Comparison of ENCODE assay signal across 11 cellular contexts in the genomic region with DNA sequence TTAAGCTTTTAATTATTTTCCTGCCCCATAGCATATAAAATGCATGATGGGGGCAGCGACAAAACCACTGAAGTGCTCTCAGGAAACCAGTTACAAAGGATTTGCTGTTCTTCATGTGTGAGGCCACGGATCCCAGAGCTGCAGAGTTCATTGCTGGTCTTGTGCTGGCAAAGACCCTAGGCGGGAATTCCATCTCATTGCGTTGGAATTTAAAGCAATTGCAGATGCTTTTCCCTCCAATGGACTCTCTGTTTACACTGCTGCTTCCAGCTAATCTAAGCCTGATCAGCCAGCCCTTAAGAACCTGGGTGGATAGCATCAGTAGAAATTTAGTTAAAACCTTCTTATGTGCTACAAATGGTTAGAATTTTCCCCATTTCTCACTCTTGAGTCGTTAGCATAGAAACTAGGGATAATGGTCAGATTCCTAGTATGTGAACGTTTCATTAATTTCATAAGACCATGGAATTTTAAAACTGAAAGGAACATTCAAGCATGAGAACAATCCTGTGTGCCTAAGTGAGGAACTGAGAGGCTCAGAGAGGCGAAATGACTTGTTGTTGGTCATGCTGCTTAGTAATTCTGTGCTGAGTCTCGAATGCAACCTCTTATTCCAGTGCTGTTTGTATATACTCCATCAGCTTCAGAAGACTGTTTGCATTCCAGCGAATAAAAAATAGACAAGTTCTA. TPM values are rescaled to one million over a fixed set of nuclear protein-coding genes. Genes with fewer than 3 reads are reported as not detected.
A peak's percentile ranks its signal among the peaks of the same experiment; 100 is the strongest.
DNase-seq lines count a peak whose midpoint lies in the region; ATAC-seq and TF ChIP-seq lines count a peak whose summit lies in the region.
"Had no signal": no experiment of that assay in that cellular context is flagged by ENCODE, and none has a peak within 500 bp of the region (broad histone marks: within the 10 kb centered on the region; RNA-seq: fewer than 3 reads in every experiment).

No MANE protein-coding gene starts in this region.

- no peak overlapping the region for H3K27ac ChIP-seq in OCI-LY3 (ENCODE audit: low read length)
- H3K27ac ChIP-seq in esophagus muscularis mucosa (replicated peaks in 1 of 4): peak overlapping the region; percentile 70 to 78 (median 74)
- peak overlapping the region; percentile 83 for H3K27ac ChIP-seq in osteoblast (ENCODE audit: low read depth, low read length)

- H3K4me3 ChIP-seq in OCI-LY3 (ENCODE audit: low read length): no peak overlapping the region
- H3K4me3 ChIP-seq in esophagus muscularis mucosa: peak overlapping the region in 3 of 4 donors; percentile 0 to 42 (median 19)
- peak overlapping the region; percentile 47 for H3K4me3 ChIP-seq in osteoblast (ENCODE audit: insufficient read depth, low read length)

- H3K36me3 ChIP-seq in OCI-LY3 (replicated peaks; ENCODE audit: low read depth, low read length) (peaks cover 59% of the 10 kb centered on the region), esophagus muscularis mucosa (peaks cover 20 to 96% (median 56%) of the 10 kb centered on the region in 4 donors), osteoblast (ENCODE audit: insufficient read depth, low read length) (peaks cover 54% of the 10 kb centered on the region)

- peaks cover 15% of the 10 kb centered on the region for H3K4me1 ChIP-seq in OCI-LY3 (ENCODE audit: low read length)
- peaks cover 9 to 68% (median 67%) of the 10 kb centered on the region in 4 donors for H3K4me1 ChIP-seq in esophagus muscularis mucosa
- H3K4me1 ChIP-seq in osteoblast (ENCODE audit: insufficient read depth, low read length): peaks cover 22% of the 10 kb centered on the region

- TF ChIP-seq EP300 in esophagus muscularis mucosa (IDR thresholded peaks at IDR 0.05): no peak

- 34% methylated on average over 9 of the region's 9 CpGs for WGBS in esophagus muscularis mucosa

- H3K79me2 ChIP-seq in OCI-LY3 (ENCODE audit: low read length) (no peaks in the 10 kb centered on the region), osteoblast (ENCODE audit: insufficient read depth, low read length) (peaks cover 2% of the 10 kb centered on the region)

- no peak overlapping the region for H3K9ac ChIP-seq in OCI-LY3 (ENCODE audit: low read length)

- ATAC-seq in GM21360 (IDR thresholded peaks at IDR 0.05; ENCODE audit: unreplicated experiment) (no peak), HG02759 (IDR thresholded peaks at IDR 0.05; ENCODE audit: unreplicated experiment) (no peak)
- ATAC-seq: effector memory CD8-positive, alpha-beta T cell had no signal

- TF ChIP-seq CTCF in OCI-LY3 (IDR thresholded peaks at IDR 0.05; ENCODE audit: low read depth, low read length) (no peak), esophagus muscularis mucosa (IDR thresholded peaks at IDR 0.05) (no peak), osteoblast (IDR thresholded peaks at IDR 0.05; ENCODE audit: extremely low read depth, low read depth, low read length) (no peak)

- DNase-seq in AG20443 (ENCODE audit: low spot score): peak; percentile 92
- no peak for DNase-seq in esophagus muscularis mucosa (ENCODE audit: extremely low spot score)
- DNase-seq in osteoblast (ENCODE audit: insufficient read length, low spot score, missing footprints): peak; percentile 85
- no peak for DNase-seq in SW 1271 (lab: John Stamatoyannopoulos, UW)
- DNase-seq in NCI-H345 treated with DMSO at 0.1 percent for 48 hours (lab: John Stamatoyannopoulos, UW; ENCODE audit: unreplicated experiment): no peak
- DNase-seq: activated T-cell treated with anti-CD3 and anti-CD28 coated beads, Interleukin-2, amount 50 U/mL, for 72 hours; effector memory CD8-positive, alpha-beta T cell; stimulated activated naive CD4-positive, alpha-beta T cell treated with Interleukin-2 at 50 U/mL for 16 hours had no signal

- H3K27me3 ChIP-seq in OCI-LY3 (ENCODE audit: low read depth, low read length) (no peaks in the 10 kb centered on the region), esophagus muscularis mucosa (no peaks in the 10 kb centered on the region), osteoblast (ENCODE audit: insufficient read depth, low read length) (no peaks in the 10 kb centered on the region)

- intact Hi-C loops in esophagus muscularis mucosa (cut with DNase I): no loop called here

- H2AFZ ChIP-seq in OCI-LY3 (ENCODE audit: low read depth, low read length) (no peak overlapping the region), osteoblast (ENCODE audit: low read length) (no peak overlapping the region)

- H3K9me3 ChIP-seq in OCI-LY3 (ENCODE audit: insufficient read depth, low read length) (no peaks in the 10 kb centered on the region), esophagus muscularis mucosa (no peaks in the 10 kb centered on the region), osteoblast (ENCODE audit: low read depth, low read length) (no peaks in the 10 kb centered on the region)

- TF ChIP-seq POLR2A in esophagus muscularis mucosa (IDR thresholded peaks at IDR 0.05; ENCODE audit: low read depth): no peak

- H3K4me2 ChIP-seq in OCI-LY3 (ENCODE audit: low read length): peak overlapping the region; percentile 30
- peak overlapping the region; percentile 78 for H3K4me2 ChIP-seq in osteoblast (ENCODE audit: insufficient read depth, low read length)

- H4K20me1 ChIP-seq in OCI-LY3 (ENCODE audit: insufficient read depth, low read length) (peaks cover 20% of the 10 kb centered on the region), osteoblast (ENCODE audit: insufficient read depth, low read length) (peaks cover 10% of the 10 kb centered on the region)

RNA-seq across cellular contexts. Expression of gene ADSL, which starts 36.1 kb away (rescaled TPM):
- total RNA-seq in esophagus muscularis mucosa (10 to 100 TPM; 58.7 to 91.1 (median 76.3) TPM), osteoblast (120 and 155 TPM in 2 replicates)

Comparison
In these comparisons a context has a peak if more than half of its experiments do, and no peak if none do; other contexts are left out.
1. DNase-seq: peak in AG20443 (single experiment) and osteoblast (single experiment); none in esophagus muscularis mucosa (single experiment), SW 1271 (0 of 2) and NCI-H345 treated with DMSO at 0.1 percent for 48 hours (single experiment).